In genomic region chr12:131608740-131609665, GRCh38 we compare ENCODE assay signal across 9 cellular contexts.
DNase-seq lines count a peak whose midpoint lies in the region; ATAC-seq and TF ChIP-seq lines count a peak whose summit lies in the region.
"Had no signal": no experiment of that assay in that cellular context is flagged by ENCODE, and none has a peak within 500 bp of the region (broad histone marks: within the 10 kb centered on the region; RNA-seq: fewer than 3 reads in every experiment).

No MANE protein-coding gene starts in this region.

- H3K9me3 ChIP-seq in fibroblast of lung (ENCODE audit: control insufficient read depth, insufficient read depth, low read depth, low read length), result no peaks in the 10 kb centered on the region
- H3K9me3 ChIP-seq: HAP-1 had no signal

- H3K4me1 ChIP-seq in fibroblast of lung (ENCODE audit: control insufficient read depth, extremely low read depth, insufficient read depth, low read length), result no peaks in the 10 kb centered on the region
- H3K4me1 ChIP-seq: HAP-1 had no signal

- H3K9me3 Mint-ChIP-seq in activated T-cell treated with anti-CD3 and anti-CD28 coated beads, Interleukin-2, amount 50 U/mL, for 4 hours, result no peaks in the 10 kb centered on the region
- peaks cover 2% of the 10 kb centered on the region for H3K9me3 Mint-ChIP-seq in neural crest cell

- no peak overlapping the region for H3K27ac ChIP-seq in fibroblast of lung (ENCODE audit: insufficient read depth, low read length)

- no peak overlapping the region for H3K4me3 Mint-ChIP-seq in activated T-cell treated with anti-CD3 and anti-CD28 coated beads, Interleukin-2, amount 50 U/mL, for 4 hours
- H3K4me3 Mint-ChIP-seq in neural crest cell, result no peak overlapping the region

- H3K4me3 ChIP-seq in fibroblast of lung (replicated peaks in 1 of 4; ENCODE audit: control extremely low read depth in 1 of 4, insufficient read depth in 1 of 4, low read depth in 3 of 4, low read length in 4 of 4), result no peak overlapping the region
- H3K4me3 ChIP-seq: HAP-1 had no signal

- DNase-seq in SHP77 (lab: John Stamatoyannopoulos, UW) (peak; percentile 17 to 54), SHP77 treated with DMSO at 0.1 percent for 48 hours (lab: John Stamatoyannopoulos, UW) (no peak), NCI-H526 treated with DMSO at 0.1 percent for 48 hours (lab: John Stamatoyannopoulos, UW) (peak; percentile 13), fibroblast of lung (ENCODE audit: low read depth in 2 of 2) (peak; percentile 8 to 24), neural crest cell (ENCODE audit: low read depth, low spot score) (peak; percentile 79), superior temporal gyrus (ENCODE audit: extremely low spot score) (peak; percentile 93)
- peak; percentile 53 for DNase-seq in activated T-cell treated with anti-CD3 and anti-CD28 coated beads, Interleukin-2, amount 50 U/mL, for 4 hours

- H3K79me2 ChIP-seq in fibroblast of lung (ENCODE audit: control insufficient read depth, insufficient read depth, low read length), result no peaks in the 10 kb centered on the region

- H2AFZ ChIP-seq in fibroblast of lung (ENCODE audit: low read length), result no peak overlapping the region

- H3K27me3 Mint-ChIP-seq in activated T-cell treated with anti-CD3 and anti-CD28 coated beads, Interleukin-2, amount 50 U/mL, for 4 hours (ENCODE audit: low read depth), result no peaks in the 10 kb centered on the region
- H3K27me3 Mint-ChIP-seq in neural crest cell (ENCODE audit: low read depth), result peaks cover 2% of the 10 kb centered on the region

- H3K36me3 ChIP-seq in fibroblast of lung (ENCODE audit: control insufficient read depth, insufficient read depth, low read length), result no peaks in the 10 kb centered on the region
- H3K36me3 ChIP-seq: HAP-1 had no signal

- no peak overlapping the region for H3K9ac ChIP-seq in fibroblast of lung (ENCODE audit: insufficient read depth, low read length)

- ATAC-seq in activated T-cell treated with anti-CD3 and anti-CD28 coated beads, Interleukin-2, amount 50 U/mL, for 4 hours, result no peak
- ATAC-seq in GM21717 (IDR thresholded peaks at IDR 0.05; ENCODE audit: unreplicated experiment), result no peak

- H3K27ac Mint-ChIP-seq in neural crest cell (ENCODE audit: unreplicated experiment), result no peak overlapping the region

- peak; percentile 58 to 63 for TF ChIP-seq CTCF in fibroblast of lung (conservative IDR thresholded peaks at IDR 0.05 in 1 of 2, IDR thresholded peaks at IDR 0.05 in 1 of 2; ENCODE audit: low read depth in 1 of 2, low read length in 2 of 2)
- peak; percentile 79 for TF ChIP-seq CTCF in neural crest cell (conservative IDR thresholded peaks at IDR 0.05)

- no peak overlapping the region for H3K4me2 ChIP-seq in fibroblast of lung (ENCODE audit: extremely low read depth, insufficient read depth, low read length)

- H4K20me1 ChIP-seq in fibroblast of lung (ENCODE audit: control insufficient read depth, extremely low read depth, insufficient read depth, low read length), result no peaks in the 10 kb centered on the region

- no peaks in the 10 kb centered on the region for H3K36me3 Mint-ChIP-seq in activated T-cell treated with anti-CD3 and anti-CD28 coated beads, Interleukin-2, amount 50 U/mL, for 4 hours (ENCODE audit: insufficient read depth)
- no peaks in the 10 kb centered on the region for H3K36me3 Mint-ChIP-seq in neural crest cell (ENCODE audit: low read depth)

- H3K4me1 Mint-ChIP-seq in activated T-cell treated with anti-CD3 and anti-CD28 coated beads, Interleukin-2, amount 50 U/mL, for 4 hours (ENCODE audit: low read depth), result peaks cover 52% of the 10 kb centered on the region
- H3K4me1 Mint-ChIP-seq in neural crest cell, result peaks cover 36% of the 10 kb centered on the region

- H3K27me3 ChIP-seq in fibroblast of lung (ENCODE audit: control insufficient read depth, insufficient read depth, low read length), result no peaks in the 10 kb centered on the region
